Comparison of ENCODE assay signal across 8 cellular contexts in genomic region chr7:25216837-25217236, GRCh38. TPM values are rescaled to one million over a fixed set of nuclear protein-coding genes. Genes with fewer than 3 reads are reported as not detected.
A peak's percentile ranks its signal among the peaks of the same experiment; 100 is the strongest.
DNase-seq lines count a peak whose midpoint lies in the region; ATAC-seq and TF ChIP-seq lines count a peak whose summit lies in the region.

No MANE protein-coding gene starts in this region.

- intact Hi-C loops in body of pancreas (cut with DNase I) = no loop called here
- intact Hi-C loops in left lung (cut with DNase I) = no loop called here
- intact Hi-C loops in activated T-helper 2 cell treated with anti-CD3 and anti-CD28 coated beads, Interferon-gamma antibody, Interleukin-2, Interleukin-4, amounts not matched to agents 10 μg/mL and 5 μg/mL and 100 μg/mL, durations not matched to agents 14 hours and 24 hours and 36 hours (cut with micrococcal nuclease) = no loop called here

- 0 to 3% methylated on average over 2 of the region's 2 CpGs for WGBS in body of pancreas, 2 donors

- H3K27me3 ChIP-seq in body of pancreas = no peaks in the 10 kb centered on the region
- H3K27me3 ChIP-seq in left lung = no peaks in the 10 kb centered on the region

- ATAC-seq in GM21515 (IDR thresholded peaks at IDR 0.05; ENCODE audit: unreplicated experiment) = peak; percentile 66
- no peak for ATAC-seq in body of pancreas
- peak; percentile 33 for ATAC-seq in left lung
- ATAC-seq in GM21576 (IDR thresholded peaks at IDR 0.05; ENCODE audit: unreplicated experiment) = no peak

- no peaks in the 10 kb centered on the region for H3K9me3 ChIP-seq in body of pancreas
- H3K9me3 ChIP-seq in left lung = no peaks in the 10 kb centered on the region

- H3K4me1 Mint-ChIP-seq in activated T-helper 2 cell treated with anti-CD3 and anti-CD28 coated beads, Interferon-gamma antibody, Interleukin-2, Interleukin-4, amounts not matched to agents 10 μg/mL and 5 μg/mL and 100 μg/mL, durations not matched to agents 14 hours and 24 hours and 36 hours (ENCODE audit: low read depth) = no peaks in the 10 kb centered on the region

- H3K36me3 Mint-ChIP-seq in activated T-helper 2 cell treated with anti-CD3 and anti-CD28 coated beads, Interferon-gamma antibody, Interleukin-2, Interleukin-4, amounts not matched to agents 10 μg/mL and 5 μg/mL and 100 μg/mL, durations not matched to agents 14 hours and 24 hours and 36 hours (ENCODE audit: low read depth) = no peaks in the 10 kb centered on the region

- H3K27me3 Mint-ChIP-seq in activated T-helper 2 cell treated with anti-CD3 and anti-CD28 coated beads, Interferon-gamma antibody, Interleukin-2, Interleukin-4, amounts not matched to agents 10 μg/mL and 5 μg/mL and 100 μg/mL, durations not matched to agents 14 hours and 24 hours and 36 hours (ENCODE audit: low read depth) = peaks cover 18% of the 10 kb centered on the region

- H3K4me3 Mint-ChIP-seq in activated T-helper 2 cell treated with anti-CD3 and anti-CD28 coated beads, Interferon-gamma antibody, Interleukin-2, Interleukin-4, amounts not matched to agents 10 μg/mL and 5 μg/mL and 100 μg/mL, durations not matched to agents 14 hours and 24 hours and 36 hours (ENCODE audit: low read depth) = no peak overlapping the region

- H3K27ac Mint-ChIP-seq in activated T-helper 2 cell treated with anti-CD3 and anti-CD28 coated beads, Interferon-gamma antibody, Interleukin-2, Interleukin-4, amounts not matched to agents 10 μg/mL and 5 μg/mL and 100 μg/mL, durations not matched to agents 14 hours and 24 hours and 36 hours = no peak overlapping the region

- no peak for TF ChIP-seq POLR2A in body of pancreas (IDR thresholded peaks at IDR 0.05)

- H3K4me3 ChIP-seq in body of pancreas = no peak overlapping the region
- H3K4me3 ChIP-seq in left lung = no peak overlapping the region

- no peak overlapping the region for H3K27ac ChIP-seq in body of pancreas
- H3K27ac ChIP-seq in left lung = no peak overlapping the region

- peak; percentile 56 to 89 (median 67) for TF ChIP-seq CTCF in body of pancreas (IDR thresholded peaks at IDR 0.05)
- TF ChIP-seq CTCF in left lung (IDR thresholded peaks at IDR 0.05) = peak; percentile 68 to 82

- H3K36me3 ChIP-seq in body of pancreas (replicated peaks in 1 of 2; ENCODE audit: insufficient read depth in 1 of 2, low read depth in 2 of 2) (no peaks in the 10 kb centered on the region), left lung (no peaks in the 10 kb centered on the region)

- H3K9me3 Mint-ChIP-seq in activated T-helper 2 cell treated with anti-CD3 and anti-CD28 coated beads, Interferon-gamma antibody, Interleukin-2, Interleukin-4, amounts not matched to agents 10 μg/mL and 5 μg/mL and 100 μg/mL, durations not matched to agents 14 hours and 24 hours and 36 hours = no peaks in the 10 kb centered on the region

- H3K4me1 ChIP-seq in body of pancreas = no peaks in the 10 kb centered on the region
- no peaks in the 10 kb centered on the region for H3K4me1 ChIP-seq in left lung

- DNase-seq in AG20443 (ENCODE audit: low spot score) (peak; percentile 22), NCI-H2196 treated with DMSO at 0.1 percent for 48 hours (lab: John Stamatoyannopoulos, UW; ENCODE audit: unreplicated experiment) (peak; percentile 2), body of pancreas (no peak), left lung (no peak)
- no peak for DNase-seq in activated T-helper 2 cell treated with anti-CD3 and anti-CD28 coated beads, Interferon-gamma antibody, Interleukin-2, Interleukin-4, amounts not matched to agents 10 μg/mL and 5 μg/mL and 100 μg/mL, durations not matched to agents 14 hours and 24 hours and 36 hours (ENCODE audit: low spot score)
- no peak for DNase-seq in stimulated activated CD4-positive, alpha-beta T cell treated with anti-CD3 and anti-CD28 coated beads, Interleukin-12 subunit alpha, Interleukin-12 subunit beta, amount 100 ng/mL, for 4 hours

RNA-seq across cellular contexts. Expression of gene NPVF, which starts 11.4 kb away (rescaled TPM):
- total RNA-seq in body of pancreas (not detected), left lung (not detected)
- not detected in 2 replicates for total RNA-seq in activated T-helper 2 cell treated with anti-CD3 and anti-CD28 coated beads, Interferon-gamma antibody, Interleukin-2, Interleukin-4, amounts not matched to agents 10 μg/mL and 5 μg/mL and 100 μg/mL, durations not matched to agents 14 hours and 24 hours and 36 hours

Comparison
In these comparisons a context has a peak if more than half of its experiments do, and no peak if none do; other contexts are left out.
1. DNase-seq: peak in AG20443 (single experiment) and NCI-H2196 treated with DMSO at 0.1 percent for 48 hours (single experiment); none in body of pancreas (0 of 4), left lung (0 of 2), activated T-helper 2 cell treated with anti-CD3 and anti-CD28 coated beads, Interferon-gamma antibody, Interleukin-2, Interleukin-4, amounts not matched to agents 10 μg/mL and 5 μg/mL and 100 μg/mL, durations not matched to agents 14 hours and 24 hours and 36 hours (single experiment) and stimulated activated CD4-positive, alpha-beta T cell treated with anti-CD3 and anti-CD28 coated beads, Interleukin-12 subunit alpha, Interleukin-12 subunit beta, amount 100 ng/mL, for 4 hours (single experiment).
2. ATAC-seq: peak in GM21515 (single experiment) and left lung (single experiment); none in body of pancreas (single experiment) and GM21576 (single experiment).